Comparison of ENCODE assay signal across 23 cellular contexts in genomic region chr12:129101404-129101803, GRCh38.
"Had no signal": no experiment of that assay in that cellular context is flagged by ENCODE, and none has a peak within 500 bp of the region (broad histone marks: within the 10 kb centered on the region; RNA-seq: fewer than 3 reads in every experiment).

No MANE protein-coding gene starts in this region.

- H3K27me3 ChIP-seq: brain microvascular endothelial cell, esophagus squamous epithelium, left lung, neutrophil, ovary, right atrium auricular region, suprapubic skin, tibial nerve had no signal

- H3K27ac ChIP-seq: brain microvascular endothelial cell, esophagus squamous epithelium, left lung, neutrophil, ovary, prostate gland, right atrium auricular region, suprapubic skin, tibial nerve had no signal

- H3K4me3 ChIP-seq: esophagus squamous epithelium, left lung, ovary, prostate gland, right atrium auricular region, suprapubic skin, tibial nerve had no signal

- H3K9me3 Mint-ChIP-seq: effector memory CD8-positive, alpha-beta T cell; natural killer cell had no signal

- H3K27me3 Mint-ChIP-seq: activated CD4-positive, alpha-beta T cell treated with anti-CD3 and anti-CD28 coated beads, Interleukin-2, amount 10 ng/mL, durations not matched to agents 24 days and 14 days; activated CD8-positive, alpha-beta memory T cell treated with anti-CD3 and anti-CD28 coated beads, Interleukin-2, amount 10 ng/mL, durations not matched to agents 7 days and 5 days; activated CD8-positive, alpha-beta T cell treated with anti-CD3 and anti-CD28 coated beads for 36 hours; activated naive CD4-positive, alpha-beta T cell treated with anti-CD3 and anti-CD28 coated beads, Interleukin-2, amount 50 U/mL, for 24 hours; stimulated activated naive CD8-positive, alpha-beta T cell treated with anti-CD3 and anti-CD28 coated beads, Interleukin-15, amount 100 ng/mL, for 72 hours had no signal

- H3K4me1 ChIP-seq: esophagus squamous epithelium, left lung, prostate gland, right atrium auricular region, suprapubic skin, tibial nerve had no signal

- H3K36me3 ChIP-seq: brain microvascular endothelial cell, esophagus squamous epithelium, left lung, neutrophil, ovary, prostate gland, right atrium auricular region, suprapubic skin, tibial nerve had no signal

- H3K4me1 Mint-ChIP-seq: activated CD4-positive, alpha-beta T cell treated with anti-CD3 and anti-CD28 coated beads, Interleukin-2, amount 10 ng/mL, durations not matched to agents 24 days and 14 days; activated CD8-positive, alpha-beta memory T cell treated with anti-CD3 and anti-CD28 coated beads, Interleukin-2, amount 10 ng/mL, durations not matched to agents 7 days and 5 days; activated naive CD4-positive, alpha-beta T cell treated with anti-CD3 and anti-CD28 coated beads, Interleukin-2, amount 50 U/mL, for 24 hours; mesothelial cell of epicardium; natural killer cell; stimulated activated naive CD8-positive, alpha-beta T cell treated with anti-CD3 and anti-CD28 coated beads, Interleukin-15, amount 100 ng/mL, for 72 hours had no signal

- DNase-seq: activated CD4-positive, alpha-beta T cell treated with anti-CD3 and anti-CD28 coated beads, Interleukin-2, amount 10 ng/mL, durations not matched to agents 24 days and 14 days; activated CD8-positive, alpha-beta memory T cell treated with anti-CD3 and anti-CD28 coated beads, Interleukin-2, amount 10 ng/mL, durations not matched to agents 7 days and 5 days; activated CD8-positive, alpha-beta T cell treated with anti-CD3 and anti-CD28 coated beads for 36 hours; activated gamma-delta T cell; aorta; brain microvascular endothelial cell; central memory CD4-positive, alpha-beta T cell; effector memory CD8-positive, alpha-beta T cell; esophagus squamous epithelium; kidney; left lung; natural killer cell; ovary; stimulated activated CD4-positive, alpha-beta T cell treated with anti-CD3 and anti-CD28 coated beads, Interleukin-4, amount 100 ng/mL, for 4 hours; stimulated activated naive CD8-positive, alpha-beta T cell treated with anti-CD3 and anti-CD28 coated beads, Interleukin-15, amount 100 ng/mL, for 72 hours had no signal

- H3K27ac Mint-ChIP-seq: activated CD4-positive, alpha-beta T cell treated with anti-CD3 and anti-CD28 coated beads, Interleukin-2, amount 10 ng/mL, durations not matched to agents 24 days and 14 days; activated CD8-positive, alpha-beta memory T cell treated with anti-CD3 and anti-CD28 coated beads, Interleukin-2, amount 10 ng/mL, durations not matched to agents 7 days and 5 days; activated CD8-positive, alpha-beta T cell treated with anti-CD3 and anti-CD28 coated beads for 36 hours; activated naive CD4-positive, alpha-beta T cell treated with anti-CD3 and anti-CD28 coated beads, Interleukin-2, amount 50 U/mL, for 24 hours; activated T-helper 1 cell treated with anti-CD3 and anti-CD28 coated beads, Interleukin-12 subunit alpha, Interleukin-12 subunit beta, Interleukin-2, Interleukin-4 antibody, amounts not matched to agents 30 ng/mL and 10 ng/mL and 1 ng/mL, durations not matched to agents 14 hours and 24 hours and 36 hours; effector memory CD8-positive, alpha-beta T cell; mesothelial cell of epicardium; natural killer cell had no signal

- H3K4me3 Mint-ChIP-seq: activated CD4-positive, alpha-beta T cell treated with anti-CD3 and anti-CD28 coated beads, Interleukin-2, amount 10 ng/mL, durations not matched to agents 24 days and 14 days; activated CD8-positive, alpha-beta memory T cell treated with anti-CD3 and anti-CD28 coated beads, Interleukin-2, amount 10 ng/mL, durations not matched to agents 7 days and 5 days; activated CD8-positive, alpha-beta T cell treated with anti-CD3 and anti-CD28 coated beads for 36 hours; activated naive CD4-positive, alpha-beta T cell treated with anti-CD3 and anti-CD28 coated beads, Interleukin-2, amount 50 U/mL, for 24 hours; activated T-helper 1 cell treated with anti-CD3 and anti-CD28 coated beads, Interleukin-12 subunit alpha, Interleukin-12 subunit beta, Interleukin-2, Interleukin-4 antibody, amounts not matched to agents 30 ng/mL and 10 ng/mL and 1 ng/mL, durations not matched to agents 14 hours and 24 hours and 36 hours; effector memory CD8-positive, alpha-beta T cell; mesothelial cell of epicardium; natural killer cell; stimulated activated naive CD8-positive, alpha-beta T cell treated with anti-CD3 and anti-CD28 coated beads, Interleukin-15, amount 100 ng/mL, for 72 hours had no signal

- ATAC-seq: activated CD8-positive, alpha-beta memory T cell treated with anti-CD3 and anti-CD28 coated beads, Interleukin-2, amount 10 ng/mL, durations not matched to agents 7 days and 5 days; activated CD8-positive, alpha-beta T cell treated with anti-CD3 and anti-CD28 coated beads for 36 hours; effector memory CD8-positive, alpha-beta T cell; left lung; natural killer cell; stimulated activated naive CD8-positive, alpha-beta T cell treated with anti-CD3 and anti-CD28 coated beads, Interleukin-15, amount 100 ng/mL, for 72 hours had no signal

- H3K9me3 ChIP-seq: neutrophil, ovary, prostate gland, suprapubic skin had no signal

- H3K36me3 Mint-ChIP-seq: activated CD8-positive, alpha-beta memory T cell treated with anti-CD3 and anti-CD28 coated beads, Interleukin-2, amount 10 ng/mL, durations not matched to agents 7 days and 5 days; activated naive CD4-positive, alpha-beta T cell treated with anti-CD3 and anti-CD28 coated beads, Interleukin-2, amount 50 U/mL, for 24 hours; mesothelial cell of epicardium; natural killer cell had no signal
